In the genomic region with DNA sequence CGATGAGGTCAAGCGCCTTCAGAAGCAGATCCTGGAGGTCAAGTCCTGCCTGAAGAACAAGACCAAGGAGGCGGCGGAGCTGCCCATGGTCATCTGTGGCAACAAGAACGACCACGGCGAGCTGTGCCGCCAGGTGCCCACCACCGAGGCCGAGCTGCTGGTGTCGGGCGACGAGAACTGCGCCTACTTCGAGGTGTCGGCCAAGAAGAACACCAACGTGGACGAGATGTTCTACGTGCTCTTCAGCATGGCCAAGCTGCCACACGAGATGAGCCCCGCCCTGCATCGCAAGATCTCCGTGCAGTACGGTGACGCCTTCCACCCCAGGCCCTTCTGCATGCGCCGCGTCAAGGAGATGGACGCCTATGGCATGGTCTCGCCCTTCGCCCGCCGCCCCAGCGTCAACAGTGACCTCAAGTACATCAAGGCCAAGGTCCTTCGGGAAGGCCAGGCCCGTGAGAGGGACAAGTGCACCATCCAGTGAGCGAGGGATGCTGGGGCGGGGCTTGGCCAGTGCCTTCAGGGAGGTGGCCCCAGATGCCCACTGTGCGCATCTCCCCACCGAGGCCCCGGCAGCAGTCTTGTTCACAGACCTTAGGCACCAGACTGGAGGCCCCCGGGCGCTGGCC, we compare ENCODE assay signal across 7 cellular contexts. TPM values are rescaled to one million over a fixed set of nuclear protein-coding genes. Genes with fewer than 3 reads are reported as not detected.
"Had no signal": no experiment of that assay in that cellular context is flagged by ENCODE, and none has a peak within 500 bp of the region (broad histone marks: within the 10 kb centered on the region; RNA-seq: fewer than 3 reads in every experiment).

No MANE protein-coding gene starts in this region.

- DNase-seq: HFFc6 had no signal

- H3K36me3 ChIP-seq: HAP-1 had no signal

- H3K9ac ChIP-seq: KMS-11 had no signal

- H3K4me2 ChIP-seq: GM23338, KMS-11 had no signal

- H2AFZ ChIP-seq: GM23338 had no signal

- H3K4me1 ChIP-seq: HAP-1 had no signal

- H3K4me3 ChIP-seq: GM23338, HAP-1 had no signal

- H3K9me3 ChIP-seq: HAP-1 had no signal

- H3K27ac ChIP-seq: HL-60, KMS-11 had no signal

RNA-seq across cellular contexts. Expression of gene RASD2, which starts 11.0 kb away (rescaled TPM):
- total RNA-seq: HFFc6, HT1080 had no signal
- polyA plus RNA-seq: IgD-negative memory B cell had no signal
